Comparison of ENCODE assay signal across 23 cellular contexts in the genomic region with DNA sequence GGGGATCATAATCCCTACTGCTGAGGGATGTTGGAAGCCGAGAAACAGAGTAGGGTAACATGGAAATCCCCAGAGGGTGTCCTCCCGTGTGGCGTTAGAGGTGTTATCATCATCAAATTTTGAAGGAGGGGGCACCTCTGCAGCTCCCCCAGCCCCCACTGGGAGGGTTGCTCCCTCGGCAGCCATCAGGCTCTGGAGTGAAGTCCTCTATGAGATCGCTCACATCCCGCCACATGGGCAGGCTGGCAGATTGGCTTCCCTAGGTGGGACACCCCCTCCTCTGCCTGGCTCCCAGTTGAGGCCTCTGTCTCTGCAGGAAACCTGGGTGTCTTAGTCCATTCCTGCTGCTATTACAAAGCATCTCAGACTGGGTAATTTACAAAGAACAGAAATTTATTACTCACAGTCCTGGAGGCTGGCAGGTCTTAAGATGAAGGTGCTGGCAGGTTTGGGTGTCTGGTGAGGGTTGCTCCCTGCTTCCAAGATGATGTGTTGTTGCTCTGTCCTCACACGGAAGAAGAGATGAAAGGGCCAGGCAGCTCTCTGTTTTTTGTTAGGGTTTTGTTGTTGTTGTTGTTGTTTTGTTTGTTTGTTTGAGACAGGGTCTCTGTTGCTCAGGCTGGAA.
A peak's percentile ranks its signal among the peaks of the same experiment; 100 is the strongest.
DNase-seq lines count a peak whose midpoint lies in the region; ATAC-seq, FAIRE-seq and TF ChIP-seq lines count a peak whose summit lies in the region.
"Had no signal": no experiment of that assay in that cellular context is flagged by ENCODE, and none has a peak within 500 bp of the region (broad histone marks: within the 10 kb centered on the region; RNA-seq: fewer than 3 reads in every experiment).

No MANE protein-coding gene starts in this region.

- H3K4me3 Mint-ChIP-seq in GM23338 (no peak overlapping the region), HFFc6 (no peak overlapping the region)
- H3K4me3 Mint-ChIP-seq: CD8-positive, alpha-beta T cell had no signal

- no peaks in the 10 kb centered on the region for H3K9me2 ChIP-seq in GM23338 (ENCODE audit: insufficient read depth)

- H3K4me3 ChIP-seq in GM23338: no peak overlapping the region
- no peak overlapping the region for H3K4me3 ChIP-seq in RWPE2 (ENCODE audit: severe bottlenecking)
- no peak overlapping the region for H3K4me3 ChIP-seq in kidney (ENCODE audit: low read length in 2 of 2)
- H3K4me3 ChIP-seq in aorta (ENCODE audit: low read length in 2 of 2): no peak overlapping the region
- H3K4me3 ChIP-seq in HAP-1: no peak overlapping the region
- H3K4me3 ChIP-seq: GM23248, SK-N-MC had no signal

- no peak for TF ChIP-seq CTCF in GM23338 (conservative IDR thresholded peaks at IDR 0.05; ENCODE audit: low read depth in 2 of 2)
- no peak for TF ChIP-seq CTCF in RWPE2 (IDR thresholded peaks at IDR 0.05; ENCODE audit: poor library complexity, severe bottlenecking)
- no peak for TF ChIP-seq CTCF in kidney (IDR thresholded peaks at IDR 0.05; ENCODE audit: borderline replicate concordance, extremely low read depth, insufficient read depth)
- no peak for TF ChIP-seq CTCF in HFFc6 (IDR thresholded peaks at IDR 0.05)

- no peaks in the 10 kb centered on the region for H3K9me3 Mint-ChIP-seq in GM23338
- H3K9me3 Mint-ChIP-seq in HFFc6: no peaks in the 10 kb centered on the region
- H3K9me3 Mint-ChIP-seq: CD8-positive, alpha-beta T cell had no signal

- H3K27ac Mint-ChIP-seq in GM23338: peak overlapping the region; percentile 77
- H3K27ac Mint-ChIP-seq in HFFc6: no peak overlapping the region
- H3K27ac Mint-ChIP-seq: CD8-positive, alpha-beta T cell had no signal

- H3K27me3 Mint-ChIP-seq in GM23338 (ENCODE audit: insufficient read depth, low read depth, poor library complexity) (peaks cover 24% of the 10 kb centered on the region), HFFc6 (ENCODE audit: insufficient read depth) (peaks cover 21% of the 10 kb centered on the region)

- intact Hi-C loops in kidney (cut with DNase I) (no loop called here), aorta (cut with DNase I) (loop anchor here in 1 of 2 donors (10.0 kb wide), 1 partner anchor 155 kb away; no protein-coding TSS in a partner anchor)

- H3K36me3 Mint-ChIP-seq in GM23338 (ENCODE audit: low read depth) (no peaks in the 10 kb centered on the region; the same call in 2 of the 3 replicates), HFFc6 (ENCODE audit: low read depth) (no peaks in the 10 kb centered on the region)
- H3K36me3 Mint-ChIP-seq: CD8-positive, alpha-beta T cell had no signal

- peak overlapping the region; percentile 28; the same call in 1 of the 2 replicates for H2AFZ ChIP-seq in GM23338
- H2AFZ ChIP-seq: GM23248 had no signal

- H3K27me3 ChIP-seq in GM23338 (ENCODE audit: insufficient read depth) (no peaks in the 10 kb centered on the region), RWPE2 (ENCODE audit: insufficient read depth, poor library complexity, severe bottlenecking) (no peaks in the 10 kb centered on the region), aorta (ENCODE audit: control insufficient read depth in 1 of 2, insufficient read depth in 2 of 2, low read length in 1 of 2) (no peaks in the 10 kb centered on the region), HAP-1 (ENCODE audit: low read depth) (peaks cover 10% of the 10 kb centered on the region; the same call in 1 of the 2 replicates)

- no peak overlapping the region for H3K9ac ChIP-seq in kidney (ENCODE audit: low read length in 2 of 2)
- H3K9ac ChIP-seq: GM23248, KMS-11 had no signal

- 0 out of 2 replicates have a peak, but pooled peaks cover 3% of the 10 kb centered on the region for H3F3A ChIP-seq in GM23338 (replicated peaks; ENCODE audit: low read depth)

- ATAC-seq in GM23338 (no peak), RWPE2 (ENCODE audit: low read depth) (no peak), aorta (ENCODE audit: low FRiP score) (no peak)
- ATAC-seq: CD8-positive, alpha-beta T cell had no signal

- H3K27ac ChIP-seq in GM23338 (ENCODE audit: low read depth) (no peak overlapping the region), RWPE2 (ENCODE audit: poor library complexity, severe bottlenecking) (no peak overlapping the region), kidney (ENCODE audit: low read depth in 2 of 2, low read length in 2 of 2) (no peak overlapping the region), aorta (ENCODE audit: low read depth in 1 of 2, low read length in 2 of 2) (no peak overlapping the region)
- H3K27ac ChIP-seq: GM23248, KMS-11, SK-N-MC had no signal

- in situ Hi-C loops in HAP-1 (cut with MboI; ENCODE audit: low sequenced_read_pairs): no loop called here

- DNase-seq in GM23338 (ENCODE audit: low spot score): no peak
- DNase-seq in RWPE2 (ENCODE audit: low spot score): peak; percentile 19
- peak; percentile 39 for DNase-seq in kidney
- DNase-seq in aorta: peak; percentile 4 to 33
- no peak for DNase-seq in iPS-NIHi7 (ENCODE audit: extremely low spot score)
- no peak for DNase-seq in HFFc6
- DNase-seq in HAP-1 (ENCODE audit: low spot score in 2 of 2): no peak
- DNase-seq: C1 segment of cervical spinal cord; Calu3; CD8-positive, alpha-beta T cell; GM23248; IMR-90; NCI-H1105; NCI-H146; NCI-H2029; NCI-H2227 treated with DMSO at 0.1 percent for 48 hours; NCI-H510A treated with DMSO at 0.1 percent for 48 hours; NCI-H82; OCI-M1; SHP77 treated with DMSO at 0.1 percent for 48 hours; SW 1271 had no signal

- H3K36me3 ChIP-seq in GM23338 (ENCODE audit: insufficient read depth) (no peaks in the 10 kb centered on the region), RWPE2 (ENCODE audit: low read depth) (no peaks in the 10 kb centered on the region), kidney (ENCODE audit: control insufficient read depth in 1 of 2, insufficient read depth in 2 of 2, low read length in 2 of 2) (no peaks in the 10 kb centered on the region), aorta (ENCODE audit: control insufficient read depth in 1 of 2, insufficient read depth in 2 of 2, low read length in 1 of 2) (no peaks in the 10 kb centered on the region), HAP-1 (replicated peaks) (no peaks in the 10 kb centered on the region)

- H3K79me2 ChIP-seq in GM23338 (replicated peaks; ENCODE audit: insufficient read depth): no peaks in the 10 kb centered on the region

- H3K4me1 Mint-ChIP-seq in GM23338 (peaks cover 49% of the 10 kb centered on the region), HFFc6 (ENCODE audit: low read depth) (peaks cover 15% of the 10 kb centered on the region)

- H4K20me1 ChIP-seq in GM23338 (replicated peaks; ENCODE audit: insufficient read depth): no peaks in the 10 kb centered on the region

- FAIRE-seq in kidney (lab: Jason Lieb, UNC): no peak

- H3K4me1 ChIP-seq in GM23338 (ENCODE audit: insufficient read depth): peaks cover 21% of the 10 kb centered on the region
- no peaks in the 10 kb centered on the region for H3K4me1 ChIP-seq in RWPE2 (ENCODE audit: insufficient read depth, poor library complexity, severe bottlenecking)
- H3K4me1 ChIP-seq in kidney (ENCODE audit: control insufficient read depth in 1 of 2, insufficient read depth in 1 of 2, low read depth in 1 of 2, low read length in 2 of 2): no peaks in the 10 kb centered on the region
- H3K4me1 ChIP-seq in aorta (ENCODE audit: control insufficient read depth in 1 of 2, insufficient read depth in 2 of 2, low read length in 2 of 2): no peaks in the 10 kb centered on the region
- no peaks in the 10 kb centered on the region; the same call in 1 of the 2 replicates for H3K4me1 ChIP-seq in HAP-1

- no peak overlapping the region for H3K4me2 ChIP-seq in GM23338
- H3K4me2 ChIP-seq: KMS-11 had no signal

- 92 to 93% methylated on average over 7 of the region's 7 CpGs for WGBS in aorta, 2 donors

- no peaks in the 10 kb centered on the region for H3K9me3 ChIP-seq in RWPE2 (ENCODE audit: severe bottlenecking)
- no peaks in the 10 kb centered on the region for H3K9me3 ChIP-seq in kidney (ENCODE audit: control insufficient read depth in 1 of 2, low read length in 2 of 2)
- no peaks in the 10 kb centered on the region for H3K9me3 ChIP-seq in aorta (ENCODE audit: control insufficient read depth, low read length)
- no peaks in the 10 kb centered on the region for H3K9me3 ChIP-seq in HAP-1

TF ChIP-seq in GM23338, 12 proteins besides CTCF, POLR2A, EP300 and RAD21 (continues in another document):
- TF ChIP-seq, protein P1, sequence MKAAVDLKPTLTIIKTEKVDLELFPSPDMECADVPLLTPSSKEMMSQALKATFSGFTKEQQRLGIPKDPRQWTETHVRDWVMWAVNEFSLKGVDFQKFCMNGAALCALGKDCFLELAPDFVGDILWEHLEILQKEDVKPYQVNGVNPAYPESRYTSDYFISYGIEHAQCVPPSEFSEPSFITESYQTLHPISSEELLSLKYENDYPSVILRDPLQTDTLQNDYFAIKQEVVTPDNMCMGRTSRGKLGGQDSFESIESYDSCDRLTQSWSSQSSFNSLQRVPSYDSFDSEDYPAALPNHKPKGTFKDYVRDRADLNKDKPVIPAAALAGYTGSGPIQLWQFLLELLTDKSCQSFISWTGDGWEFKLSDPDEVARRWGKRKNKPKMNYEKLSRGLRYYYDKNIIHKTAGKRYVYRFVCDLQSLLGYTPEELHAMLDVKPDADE (IDR thresholded peaks at IDR 0.05): no peak
- TF ChIP-seq, protein P2, sequence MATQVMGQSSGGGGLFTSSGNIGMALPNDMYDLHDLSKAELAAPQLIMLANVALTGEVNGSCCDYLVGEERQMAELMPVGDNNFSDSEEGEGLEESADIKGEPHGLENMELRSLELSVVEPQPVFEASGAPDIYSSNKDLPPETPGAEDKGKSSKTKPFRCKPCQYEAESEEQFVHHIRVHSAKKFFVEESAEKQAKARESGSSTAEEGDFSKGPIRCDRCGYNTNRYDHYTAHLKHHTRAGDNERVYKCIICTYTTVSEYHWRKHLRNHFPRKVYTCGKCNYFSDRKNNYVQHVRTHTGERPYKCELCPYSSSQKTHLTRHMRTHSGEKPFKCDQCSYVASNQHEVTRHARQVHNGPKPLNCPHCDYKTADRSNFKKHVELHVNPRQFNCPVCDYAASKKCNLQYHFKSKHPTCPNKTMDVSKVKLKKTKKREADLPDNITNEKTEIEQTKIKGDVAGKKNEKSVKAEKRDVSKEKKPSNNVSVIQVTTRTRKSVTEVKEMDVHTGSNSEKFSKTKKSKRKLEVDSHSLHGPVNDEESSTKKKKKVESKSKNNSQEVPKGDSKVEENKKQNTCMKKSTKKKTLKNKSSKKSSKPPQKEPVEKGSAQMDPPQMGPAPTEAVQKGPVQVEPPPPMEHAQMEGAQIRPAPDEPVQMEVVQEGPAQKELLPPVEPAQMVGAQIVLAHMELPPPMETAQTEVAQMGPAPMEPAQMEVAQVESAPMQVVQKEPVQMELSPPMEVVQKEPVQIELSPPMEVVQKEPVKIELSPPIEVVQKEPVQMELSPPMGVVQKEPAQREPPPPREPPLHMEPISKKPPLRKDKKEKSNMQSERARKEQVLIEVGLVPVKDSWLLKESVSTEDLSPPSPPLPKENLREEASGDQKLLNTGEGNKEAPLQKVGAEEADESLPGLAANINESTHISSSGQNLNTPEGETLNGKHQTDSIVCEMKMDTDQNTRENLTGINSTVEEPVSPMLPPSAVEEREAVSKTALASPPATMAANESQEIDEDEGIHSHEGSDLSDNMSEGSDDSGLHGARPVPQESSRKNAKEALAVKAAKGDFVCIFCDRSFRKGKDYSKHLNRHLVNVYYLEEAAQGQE (IDR thresholded peaks at IDR 0.05; ENCODE audit: unreplicated experiment): no peak
- no peak for TF ChIP-seq NANOG (IDR thresholded peaks at IDR 0.05; ENCODE audit: borderline replicate concordance)
- TF ChIP-seq STAT1 (IDR thresholded peaks at IDR 0.05; ENCODE audit: unreplicated experiment): no peak

Comparison
In these comparisons a context has a peak if more than half of its experiments do, and no peak if none do; other contexts are left out.
1. DNase-seq: peak in RWPE2 (single experiment), kidney (single experiment) and aorta (2 of 2); none in GM23338 (single experiment), iPS-NIHi7 (single experiment), HFFc6 (single experiment) and HAP-1 (0 of 2).